ENCODE assay signal across 9 cellular contexts in the genomic region with DNA sequence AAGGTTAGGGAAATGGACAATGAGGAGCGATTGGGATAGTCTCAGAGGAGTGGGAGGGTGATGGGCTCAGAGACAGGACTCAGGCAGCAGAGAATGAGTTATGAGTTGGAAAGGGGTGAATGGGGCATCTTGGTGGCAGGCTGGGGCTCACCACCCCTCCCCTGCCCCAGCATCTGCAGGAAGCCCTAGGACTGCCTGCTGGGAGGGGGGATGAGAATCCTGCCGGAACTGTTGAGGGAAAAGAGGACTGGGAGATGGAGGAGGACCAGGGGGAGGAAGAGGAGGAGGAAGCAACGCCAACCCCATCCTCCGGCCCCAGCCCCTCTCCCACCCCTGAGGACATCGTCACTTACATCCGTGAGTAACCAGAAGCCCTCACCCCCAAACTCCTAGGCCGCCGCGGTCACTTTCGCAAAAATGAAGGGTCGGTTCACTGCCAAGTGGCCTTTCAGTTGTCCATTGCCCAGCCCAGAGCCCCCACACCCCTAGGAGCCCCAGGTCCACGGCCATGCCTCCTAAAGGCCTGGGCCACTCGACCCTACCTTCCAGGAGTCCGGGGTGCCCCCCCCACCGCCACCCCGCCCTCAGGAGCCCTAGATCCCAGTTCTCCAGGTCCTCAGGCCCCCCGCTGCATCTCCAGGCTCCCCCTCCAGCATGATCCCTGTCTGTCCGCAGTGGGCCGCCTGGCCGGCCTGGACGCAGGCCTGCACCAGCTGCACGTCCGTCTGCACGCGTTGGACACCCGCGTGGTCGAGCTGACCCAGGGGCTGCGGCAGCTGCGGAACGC. TPM values are rescaled to one million over a fixed set of nuclear protein-coding genes. Genes with fewer than 3 reads are reported as not detected.
DNase-seq lines count a peak whose midpoint lies in the region; ATAC-seq and TF ChIP-seq lines count a peak whose summit lies in the region.
"Had no signal": no experiment of that assay in that cellular context is flagged by ENCODE, and none has a peak within 500 bp of the region (broad histone marks: within the 10 kb centered on the region; RNA-seq: fewer than 3 reads in every experiment).

No MANE protein-coding gene starts in this region.

- H3K36me3 Mint-ChIP-seq in natural killer cell treated with Interleukin-12 subunit alpha and Interleukin-12 subunit beta and Interleukin-15 and Interleukin-18, amount 100 ng/mL, for 72 hours = no peaks in the 10 kb centered on the region

- H3K4me3 ChIP-seq in AG10803 (ENCODE audit: low read length) (peak overlapping the region; percentile 77), coronary artery (peak overlapping the region; percentile 73)
- H3K4me3 ChIP-seq: GM12878 had no signal

- DNase-seq in AG10803 (ENCODE audit: low read depth) = no peak
- peak; percentile 47 for DNase-seq in HT1080 (ENCODE audit: low read depth)
- DNase-seq in coronary artery (ENCODE audit: low spot score) = no peak
- DNase-seq in natural killer cell treated with Interleukin-12 subunit alpha and Interleukin-12 subunit beta and Interleukin-15 and Interleukin-18, amount 100 ng/mL, for 72 hours (ENCODE audit: low spot score) = no peak
- no peak for DNase-seq in medulla oblongata (ENCODE audit: extremely low spot score)
- DNase-seq in NCI-H1694 treated with DMSO at 0.1 percent for 48 hours (lab: John Stamatoyannopoulos, UW) = no peak

- H3K27ac Mint-ChIP-seq in natural killer cell treated with Interleukin-12 subunit alpha and Interleukin-12 subunit beta and Interleukin-15 and Interleukin-18, amount 100 ng/mL, for 72 hours = no peak overlapping the region

- peaks cover 25 to 36% of the 10 kb centered on the region in 2 donors for H3K27me3 Mint-ChIP-seq in natural killer cell treated with Interleukin-12 subunit alpha and Interleukin-12 subunit beta and Interleukin-15 and Interleukin-18, amount 100 ng/mL, for 72 hours

- peaks cover 16 to 24% of the 10 kb centered on the region in 2 donors for H3K4me1 Mint-ChIP-seq in natural killer cell treated with Interleukin-12 subunit alpha and Interleukin-12 subunit beta and Interleukin-15 and Interleukin-18, amount 100 ng/mL, for 72 hours (ENCODE audit: low read depth in 2 of 2)

- TF ChIP-seq CTCF in AG10803 (conservative IDR thresholded peaks at IDR 0.05; ENCODE audit: low read length) (no peak), coronary artery (IDR thresholded peaks at IDR 0.05) (no peak)

- no peak for ATAC-seq in natural killer cell treated with Interleukin-12 subunit alpha and Interleukin-12 subunit beta and Interleukin-15 and Interleukin-18, amount 100 ng/mL, for 72 hours
- ATAC-seq in HG03571 (IDR thresholded peaks at IDR 0.05; ENCODE audit: unreplicated experiment) (no peak), esophagus mucosa (no peak)

- H3K9me3 Mint-ChIP-seq in natural killer cell treated with Interleukin-12 subunit alpha and Interleukin-12 subunit beta and Interleukin-15 and Interleukin-18, amount 100 ng/mL, for 72 hours = no peaks in the 10 kb centered on the region

- peak overlapping the region; percentile 79 for H3K4me3 Mint-ChIP-seq in natural killer cell treated with Interleukin-12 subunit alpha and Interleukin-12 subunit beta and Interleukin-15 and Interleukin-18, amount 100 ng/mL, for 72 hours

- peak overlapping the region in 1 of 2 donors; percentile 70 for H3K27ac ChIP-seq in coronary artery

RNA-seq across cellular contexts. Expression of a gene that starts 0.8 kb away (rescaled TPM):
- 163 and 168 TPM in 2 replicates for total RNA-seq in HT1080 (2014; rRNA removed; shearing (Covaris generic))
- polyA plus RNA-seq in HT1080 (2015; cell fraction: cytosol; rRNA removed) = 223 and 258 TPM in 2 replicates
- 403 and 448 TPM in 2 replicates for polyA plus RNA-seq in HT1080 (2015; cell fraction: nucleus; rRNA removed)
- total RNA-seq in natural killer cell treated with Interleukin-12 subunit alpha and Interleukin-12 subunit beta and Interleukin-15 and Interleukin-18, amount 100 ng/mL, for 72 hours = 1 to 10 TPM; 1.1 to 1.2 TPM
- total RNA-seq in esophagus mucosa = 2.7 TPM
- total RNA-seq: GM12878 had no signal
- polyA plus RNA-seq: GM12878 had no signal

RNA-seq across cellular contexts. Expression of a gene that starts 4.3 kb away (rescaled TPM):
- total RNA-seq in HT1080 (2014; rRNA removed; shearing (Covaris generic)) = 9.3 and 10.5 TPM in 2 replicates
- 4.8 and 6.2 TPM in 2 replicates for polyA plus RNA-seq in HT1080 (2015; cell fraction: cytosol; rRNA removed)
- polyA plus RNA-seq in HT1080 (2015; cell fraction: nucleus; rRNA removed) = 7.6 and 11.7 TPM in 2 replicates
- not detected for total RNA-seq in natural killer cell treated with Interleukin-12 subunit alpha and Interleukin-12 subunit beta and Interleukin-15 and Interleukin-18, amount 100 ng/mL, for 72 hours
- total RNA-seq in esophagus mucosa = 0.04 TPM
- total RNA-seq: GM12878 had no signal
- polyA plus RNA-seq: GM12878 had no signal

RNA-seq across cellular contexts. Expression of a gene that starts 46.3 kb away (rescaled TPM):
- not detected in 2 replicates for total RNA-seq in HT1080 (2014; rRNA removed; shearing (Covaris generic))
- polyA plus RNA-seq in HT1080 (2015; cell fraction: cytosol; rRNA removed) = not detected in 2 replicates
- not detected in 2 replicates for polyA plus RNA-seq in HT1080 (2015; cell fraction: nucleus; rRNA removed)
- total RNA-seq in natural killer cell treated with Interleukin-12 subunit alpha and Interleukin-12 subunit beta and Interleukin-15 and Interleukin-18, amount 100 ng/mL, for 72 hours = not detected
- not detected for total RNA-seq in esophagus mucosa
- total RNA-seq: GM12878 had no signal
- polyA plus RNA-seq: GM12878 had no signal

Comparison
In these comparisons a context has a peak if more than half of its experiments do, and no peak if none do; other contexts are left out.
1. RNA of a gene that starts 0.8 kb away (total RNA-seq): 163 to 168 TPM in HT1080; 2.7 TPM in esophagus mucosa (single experiment) and 1.1 to 1.2 TPM in natural killer cell treated with Interleukin-12 subunit alpha and Interleukin-12 subunit beta and Interleukin-15 and Interleukin-18, amount 100 ng/mL, for 72 hours; every median in the first group is over 10 times any median in the second.